12 cellular contexts compared by ENCODE assay signal in genomic region chr19:18286973-18287635, GRCh38. TPM values are rescaled to one million over a fixed set of nuclear protein-coding genes. Genes with fewer than 3 reads are reported as not detected.
DNase-seq lines count a peak whose midpoint lies in the region; ATAC-seq and TF ChIP-seq lines count a peak whose summit lies in the region.
"Had no signal": no experiment of that assay in that cellular context is flagged by ENCODE, and none has a peak within 500 bp of the region (broad histone marks: within the 10 kb centered on the region; RNA-seq: fewer than 3 reads in every experiment).

No MANE protein-coding gene starts in this region.

- intact Hi-C loops in activated CD4-positive, alpha-beta memory T cell treated with anti-CD3 and anti-CD28 coated beads for 36 hours (cut with micrococcal nuclease), result no loop called here
- intact Hi-C loops in prostate gland (cut with DNase I), result no loop called here

- 79 to 83% methylated on average over 2 to 3 of the region's 21 CpGs for WGBS in gastroesophageal sphincter (ENCODE audit: low coverage in 1 of 2), 2 donors
- 48% methylated on average over 21 of the region's 21 CpGs for WGBS in prostate gland

- peak overlapping the region; percentile 99 for H3K27ac Mint-ChIP-seq in activated CD4-positive, alpha-beta memory T cell treated with anti-CD3 and anti-CD28 coated beads for 36 hours

- H3K27ac ChIP-seq in gastroesophageal sphincter (peak overlapping the region in 3 of 4 donors; percentile 68 to 99 (median 72)), prostate gland (peak overlapping the region; percentile 62 to 75)

- H3K4me3 ChIP-seq in gastroesophageal sphincter (no peak overlapping the region), prostate gland (no peak overlapping the region)
- H3K4me3 ChIP-seq: lower lobe of right lung, spleen had no signal

- CTCF ChIA-PET in activated CD4-positive, alpha-beta memory T cell treated with anti-CD3 and anti-CD28 coated beads for 36 hours (lab: Charles Lee), result interaction anchor here (1.2 to 7.9 kb wide), 2 partner anchors 7 to 18 kb away, joined by 4 to 151 read pairs; partner anchors contain the start of gene JUND

- no peak for TF ChIP-seq POLR2A in gastroesophageal sphincter (IDR thresholded peaks at IDR 0.05)
- no peak for TF ChIP-seq POLR2A in prostate gland (IDR thresholded peaks at IDR 0.05)

- no peak for ATAC-seq in gastroesophageal sphincter
- ATAC-seq: lower lobe of right lung, SK-N-SH treated with all-trans-retinoic acid at 6 μM for 48 hours had no signal

- no peak for TF ChIP-seq EP300 in gastroesophageal sphincter (IDR thresholded peaks at IDR 0.05)

- H3K9me3 Mint-ChIP-seq in activated CD4-positive, alpha-beta memory T cell treated with anti-CD3 and anti-CD28 coated beads for 36 hours, result peaks cover 2% of the 10 kb centered on the region

- peaks cover 5 to 51% (median 22%) of the 10 kb centered on the region in 3 donors for H3K4me1 ChIP-seq in gastroesophageal sphincter
- H3K4me1 ChIP-seq in prostate gland (replicated peaks), result peaks cover 8% of the 10 kb centered on the region

- H3K9me3 ChIP-seq in gastroesophageal sphincter (no peaks in the 10 kb centered on the region), prostate gland (no peaks in the 10 kb centered on the region)
- H3K9me3 ChIP-seq: lower lobe of right lung, spleen had no signal

- TF ChIP-seq CTCF in gastroesophageal sphincter (IDR thresholded peaks at IDR 0.05) (no peak), prostate gland (IDR thresholded peaks at IDR 0.05) (no peak), GM10266 (IDR thresholded peaks at IDR 0.05; ENCODE audit: control insufficient read depth, insufficient read depth, low read depth, missing control alignments) (no peak)

- DNase-seq in ELF-1 (ENCODE audit: low read depth, low spot score) (peak; percentile 68), prostate gland (ENCODE audit: low spot score) (no peak), foreskin melanocyte (no peak), NCI-H1930 (lab: John Stamatoyannopoulos, UW) (no peak), GM10266 (ENCODE audit: extremely low spot score) (no peak), AG08396 (ENCODE audit: low spot score) (no peak)
- no peak for DNase-seq in activated CD4-positive, alpha-beta memory T cell treated with anti-CD3 and anti-CD28 coated beads for 36 hours
- DNase-seq: lower lobe of right lung, NCI-H69, spleen had no signal

- H3K27me3 ChIP-seq in gastroesophageal sphincter, result no peaks in the 10 kb centered on the region
- H3K27me3 ChIP-seq in prostate gland (replicated peaks; ENCODE audit: insufficient read depth), result no peaks in the 10 kb centered on the region
- H3K27me3 ChIP-seq: spleen had no signal

- POLR2A ChIA-PET in activated CD4-positive, alpha-beta memory T cell treated with anti-CD3 and anti-CD28 coated beads for 36 hours (lab: Charles Lee), result no interaction called here

- peaks cover 70% of the 10 kb centered on the region for H3K4me1 Mint-ChIP-seq in activated CD4-positive, alpha-beta memory T cell treated with anti-CD3 and anti-CD28 coated beads for 36 hours (ENCODE audit: low read depth)

- H3K4me3 Mint-ChIP-seq in activated CD4-positive, alpha-beta memory T cell treated with anti-CD3 and anti-CD28 coated beads for 36 hours, result no peak overlapping the region

- H3K27me3 Mint-ChIP-seq in activated CD4-positive, alpha-beta memory T cell treated with anti-CD3 and anti-CD28 coated beads for 36 hours, result no peaks in the 10 kb centered on the region

- H3K36me3 ChIP-seq in gastroesophageal sphincter (no peaks in the 10 kb centered on the region), prostate gland (no peaks in the 10 kb centered on the region)
- H3K36me3 ChIP-seq: lower lobe of right lung, spleen had no signal

- H3K36me3 Mint-ChIP-seq in activated CD4-positive, alpha-beta memory T cell treated with anti-CD3 and anti-CD28 coated beads for 36 hours, result peaks cover 6% of the 10 kb centered on the region

RNA-seq across cellular contexts. Expression of gene JUND, which starts 5.7 kb away (rescaled TPM):
- total RNA-seq in activated CD4-positive, alpha-beta memory T cell treated with anti-CD3 and anti-CD28 coated beads for 36 hours, result 100 to 1,000 TPM; 232 to 236 TPM
- total RNA-seq in gastroesophageal sphincter, result 100 to 1,000 TPM; 241 to 573 (median 297) TPM
- 100 to 1,000 TPM; 521 to 844 TPM for total RNA-seq in prostate gland

RNA-seq across cellular contexts. Expression of gene IQCN, which starts 12.9 kb away (rescaled TPM):
- under 1 TPM; 0.36 to 0.39 TPM for total RNA-seq in activated CD4-positive, alpha-beta memory T cell treated with anti-CD3 and anti-CD28 coated beads for 36 hours
- 1 to 10 TPM in 2 of 4 donors, under 1 TPM in 2; 0.27 to 4.4 (median 1.3) TPM for total RNA-seq in gastroesophageal sphincter
- 10 to 100 TPM in 1 of 2 donors, 1 to 10 TPM in 1; 4.1 to 19.5 TPM for total RNA-seq in prostate gland

RNA-seq across cellular contexts. Expression of gene LSM4, which starts 35.8 kb away (rescaled TPM):
- 100 to 1,000 TPM; 356 to 361 TPM for total RNA-seq in activated CD4-positive, alpha-beta memory T cell treated with anti-CD3 and anti-CD28 coated beads for 36 hours
- total RNA-seq in gastroesophageal sphincter, result 100 to 1,000 TPM in 1 of 4 donors, 10 to 100 TPM in 3; 81.2 to 116 (median 94.5) TPM
- 100 to 1,000 TPM; 157 to 215 TPM for total RNA-seq in prostate gland

RNA-seq across cellular contexts. Expression of gene PGPEP1, which starts 53.3 kb away (rescaled TPM):
- 10 to 100 TPM; 29.0 to 30.8 TPM for total RNA-seq in activated CD4-positive, alpha-beta memory T cell treated with anti-CD3 and anti-CD28 coated beads for 36 hours
- total RNA-seq in gastroesophageal sphincter (10 to 100 TPM; 15.0 to 38.2 (median 23.1) TPM), prostate gland (10 to 100 TPM; 18.0 to 37.3 TPM)
